Comparison of ENCODE assay signal across 8 cellular contexts in the genomic region with DNA sequence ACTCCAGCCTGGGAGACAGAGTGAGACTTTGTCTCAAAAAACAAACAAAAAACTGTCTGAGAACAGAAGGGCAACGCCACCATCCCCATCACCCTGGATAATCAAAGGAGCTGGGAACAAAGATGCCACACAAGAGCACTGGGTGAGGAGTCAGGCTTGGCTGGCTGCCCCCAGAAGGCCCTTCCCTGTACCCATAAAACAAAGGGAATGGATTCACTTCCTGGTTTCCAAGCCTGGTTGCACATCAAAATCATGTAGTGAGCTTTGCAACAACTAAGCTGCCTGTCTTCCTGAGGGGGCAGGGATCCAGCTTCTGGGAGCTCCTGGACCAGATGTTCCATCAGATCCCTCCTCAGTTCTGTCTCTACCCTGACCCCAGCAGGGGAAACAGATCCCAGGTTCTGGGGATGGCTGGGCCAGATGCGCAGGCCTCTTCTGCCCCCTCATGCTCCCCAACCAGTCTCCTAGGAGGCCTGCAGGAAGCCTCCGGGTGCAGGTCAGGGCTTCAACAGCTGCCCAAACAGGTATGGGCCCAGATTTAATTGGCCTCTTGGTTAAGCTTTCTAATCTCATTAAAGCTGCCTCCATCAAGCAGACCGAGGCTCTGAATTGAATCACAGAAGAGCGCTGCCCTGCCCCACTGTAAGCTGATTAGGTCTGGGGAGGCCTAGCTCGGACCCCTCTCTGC.
DNase-seq lines count a peak whose midpoint lies in the region; ATAC-seq and TF ChIP-seq lines count a peak whose summit lies in the region.

No MANE protein-coding gene starts in this region.

- no TSS peak for BruUV-seq in PC-3 (replicated peaks; lab: Mats Ljungman, UMichigan)

- H3K9ac ChIP-seq in DND-41 (ENCODE audit: low read depth, low read length): no peak overlapping the region
- H3K9ac ChIP-seq in PC-3 (ENCODE audit: low read length): no peak overlapping the region

- WGBS in gastroesophageal sphincter (ENCODE audit: low coverage in 1 of 2), 2 donors: 80% methylated on average over 1 of the region's 6 CpGs; no CpG with 5 or more reads in 1 of the 2 donors
- whole genome bisulfite sequencing in psoas muscle, 3 donors: 80 to 92% (median 80%) methylated on average over 6 of the region's 6 CpGs

- H3K4me2 ChIP-seq in DND-41 (ENCODE audit: insufficient read depth, low read length): no peak overlapping the region
- no peak overlapping the region for H3K4me2 ChIP-seq in PC-3 (ENCODE audit: low read length)

- CTCF ChIA-PET in PC-3 (lab: Charles Lee): no interaction called here

- H3K27me3 ChIP-seq in DND-41 (ENCODE audit: insufficient read depth, low read length, poor library complexity): no peaks in the 10 kb centered on the region
- no peaks in the 10 kb centered on the region for H3K27me3 ChIP-seq in PC-3 (ENCODE audit: low read length)
- no peaks in the 10 kb centered on the region for H3K27me3 ChIP-seq in gastroesophageal sphincter
- H3K27me3 ChIP-seq in psoas muscle (ENCODE audit: insufficient read depth in 3 of 3, low read length in 2 of 3): no peaks in the 10 kb centered on the region

- no peaks in the 10 kb centered on the region for H3K9me2 ChIP-seq in PC-3 (replicated peaks; ENCODE audit: low read length)

- peaks cover 84% of the 10 kb centered on the region for H4K20me1 ChIP-seq in DND-41 (ENCODE audit: insufficient read depth, low read length)
- H4K20me1 ChIP-seq in PC-3 (ENCODE audit: low read length): no peaks in the 10 kb centered on the region

- POLR2A ChIA-PET in PC-3 (lab: Charles Lee; ENCODE audit: unreplicated experiment): no interaction called here

- H2AFZ ChIP-seq in DND-41 (ENCODE audit: low read depth, low read length): no peak overlapping the region
- H2AFZ ChIP-seq in PC-3 (ENCODE audit: low read length): no peak overlapping the region

- no peak overlapping the region for H3K4me3 ChIP-seq in DND-41 (ENCODE audit: low read depth in 1 of 2, low read length in 2 of 2)
- H3K4me3 ChIP-seq in PC-3 (ENCODE audit: low read length): no peak overlapping the region
- no peak overlapping the region for H3K4me3 ChIP-seq in gastroesophageal sphincter
- no peak overlapping the region for H3K4me3 ChIP-seq in psoas muscle

- peaks cover 2% of the 10 kb centered on the region; the same call in 1 of the 2 replicates for H3K36me3 ChIP-seq in DND-41 (ENCODE audit: insufficient read depth, low read length)
- no peaks in the 10 kb centered on the region for H3K36me3 ChIP-seq in PC-3 (ENCODE audit: low read depth, low read length)
- H3K36me3 ChIP-seq in gastroesophageal sphincter: no peaks in the 10 kb centered on the region
- no peaks in the 10 kb centered on the region for H3K36me3 ChIP-seq in psoas muscle (ENCODE audit: insufficient read depth in 1 of 2, low read depth in 1 of 2)

- H3K9me3 ChIP-seq in DND-41 (ENCODE audit: insufficient read depth, low read length, severe bottlenecking) (no peaks in the 10 kb centered on the region), PC-3 (ENCODE audit: low read length) (no peaks in the 10 kb centered on the region), gastroesophageal sphincter (no peaks in the 10 kb centered on the region), psoas muscle (no peaks in the 10 kb centered on the region)

- H3K79me2 ChIP-seq in DND-41 (ENCODE audit: insufficient read depth, low read length): peaks cover 98% of the 10 kb centered on the region
- no peaks in the 10 kb centered on the region for H3K79me2 ChIP-seq in PC-3 (ENCODE audit: low read length)

- H3K4me1 ChIP-seq in DND-41 (ENCODE audit: insufficient read depth, low read length) (no peaks in the 10 kb centered on the region), PC-3 (ENCODE audit: insufficient read depth, low read length) (no peaks in the 10 kb centered on the region), gastroesophageal sphincter (peaks cover 0 to 97% (median 40%) of the 10 kb centered on the region in 3 donors), psoas muscle (peaks cover 50% of the 10 kb centered on the region)

- intact Hi-C loops in PC-3 (cut with micrococcal nuclease): no loop called here
- intact Hi-C loops in psoas muscle (cut with DNase I): no loop called here

- TF ChIP-seq CTCF in DND-41 (IDR thresholded peaks at IDR 0.05; ENCODE audit: borderline replicate concordance, extremely low read depth, low read length, poor library complexity, severe bottlenecking): no peak
- no peak for TF ChIP-seq CTCF in PC-3 (conservative IDR thresholded peaks at IDR 0.05; ENCODE audit: low read depth, low read length)
- TF ChIP-seq CTCF in gastroesophageal sphincter (IDR thresholded peaks at IDR 0.05): no peak
- TF ChIP-seq CTCF in psoas muscle (IDR thresholded peaks at IDR 0.05): no peak

- no peak for TF ChIP-seq POLR2A in gastroesophageal sphincter (IDR thresholded peaks at IDR 0.05)

- ATAC-seq in DND-41 (ENCODE audit: insufficient read depth, low read depth): 0 out of 3 replicates have a peak, but pooled peaks have one; percentile 21
- peak; percentile 24; the same call in 1 of the 2 replicates for ATAC-seq in PC-3
- ATAC-seq in gastroesophageal sphincter: no peak
- no peak for ATAC-seq in psoas muscle

- TF ChIP-seq EP300 in gastroesophageal sphincter (IDR thresholded peaks at IDR 0.05): no peak

- DNase-seq in DND-41 (no peak), PC-3 (no peak), psoas muscle (no peak), RKO (ENCODE audit: low spot score) (no peak), NCI-H1092 (lab: John Stamatoyannopoulos, UW) (no peak)
- DNase-seq in stimulated activated CD4-positive, alpha-beta T cell treated with anti-CD3 and anti-CD28 coated beads, Interleukin-4, amount 100 ng/mL, for 1 hour: no peak
- DNase-seq in activated CD4-positive, alpha-beta T cell treated with anti-CD3 and anti-CD28 coated beads, Interleukin-2, amount 50 U/mL, for 48 hours: no peak

- H3K27ac ChIP-seq in DND-41 (ENCODE audit: low read length) (peak overlapping the region; percentile 50), PC-3 (ENCODE audit: low read length) (no peak overlapping the region), gastroesophageal sphincter (peak overlapping the region; percentile 70 to 89 (median 85)), psoas muscle (peak overlapping the region; percentile 36)

- no peaks in the 10 kb centered on the region for H3F3A ChIP-seq in PC-3 (ENCODE audit: low read length, unreplicated experiment)

Comparison
In these comparisons a context has a peak if more than half of its experiments do, and no peak if none do; other contexts are left out.
1. ATAC-seq: peak in DND-41 (single experiment) and PC-3 (single experiment); none in gastroesophageal sphincter (single experiment) and psoas muscle (0 of 4).